Comparison of ENCODE assay signal across 1 cellular context in the genomic region with DNA sequence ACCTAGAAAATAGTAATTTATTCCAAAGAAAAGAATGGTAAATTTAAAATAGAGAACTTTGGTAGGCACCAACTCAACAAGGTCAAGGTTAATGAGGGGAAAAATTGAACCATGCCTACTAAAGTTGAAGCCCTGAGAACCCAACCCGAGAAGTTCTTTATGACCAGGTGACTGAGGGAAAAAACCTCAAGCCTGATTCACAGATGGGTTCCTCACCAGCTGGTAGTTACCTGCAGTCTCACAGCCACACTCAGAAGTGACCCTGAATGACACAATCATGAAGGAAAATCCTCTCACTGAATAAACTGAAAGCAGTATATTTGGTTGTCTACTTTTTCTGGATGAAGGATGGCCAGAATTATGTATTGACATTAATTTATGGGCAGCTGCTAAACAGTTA.
TF ChIP-seq lines count a peak whose summit lies in the region.

No MANE protein-coding gene starts in this region.

TF ChIP-seq in GM23338, 12 proteins besides CTCF, POLR2A, EP300 and RAD21 (continued from another document):
- TF ChIP-seq, protein P1, sequence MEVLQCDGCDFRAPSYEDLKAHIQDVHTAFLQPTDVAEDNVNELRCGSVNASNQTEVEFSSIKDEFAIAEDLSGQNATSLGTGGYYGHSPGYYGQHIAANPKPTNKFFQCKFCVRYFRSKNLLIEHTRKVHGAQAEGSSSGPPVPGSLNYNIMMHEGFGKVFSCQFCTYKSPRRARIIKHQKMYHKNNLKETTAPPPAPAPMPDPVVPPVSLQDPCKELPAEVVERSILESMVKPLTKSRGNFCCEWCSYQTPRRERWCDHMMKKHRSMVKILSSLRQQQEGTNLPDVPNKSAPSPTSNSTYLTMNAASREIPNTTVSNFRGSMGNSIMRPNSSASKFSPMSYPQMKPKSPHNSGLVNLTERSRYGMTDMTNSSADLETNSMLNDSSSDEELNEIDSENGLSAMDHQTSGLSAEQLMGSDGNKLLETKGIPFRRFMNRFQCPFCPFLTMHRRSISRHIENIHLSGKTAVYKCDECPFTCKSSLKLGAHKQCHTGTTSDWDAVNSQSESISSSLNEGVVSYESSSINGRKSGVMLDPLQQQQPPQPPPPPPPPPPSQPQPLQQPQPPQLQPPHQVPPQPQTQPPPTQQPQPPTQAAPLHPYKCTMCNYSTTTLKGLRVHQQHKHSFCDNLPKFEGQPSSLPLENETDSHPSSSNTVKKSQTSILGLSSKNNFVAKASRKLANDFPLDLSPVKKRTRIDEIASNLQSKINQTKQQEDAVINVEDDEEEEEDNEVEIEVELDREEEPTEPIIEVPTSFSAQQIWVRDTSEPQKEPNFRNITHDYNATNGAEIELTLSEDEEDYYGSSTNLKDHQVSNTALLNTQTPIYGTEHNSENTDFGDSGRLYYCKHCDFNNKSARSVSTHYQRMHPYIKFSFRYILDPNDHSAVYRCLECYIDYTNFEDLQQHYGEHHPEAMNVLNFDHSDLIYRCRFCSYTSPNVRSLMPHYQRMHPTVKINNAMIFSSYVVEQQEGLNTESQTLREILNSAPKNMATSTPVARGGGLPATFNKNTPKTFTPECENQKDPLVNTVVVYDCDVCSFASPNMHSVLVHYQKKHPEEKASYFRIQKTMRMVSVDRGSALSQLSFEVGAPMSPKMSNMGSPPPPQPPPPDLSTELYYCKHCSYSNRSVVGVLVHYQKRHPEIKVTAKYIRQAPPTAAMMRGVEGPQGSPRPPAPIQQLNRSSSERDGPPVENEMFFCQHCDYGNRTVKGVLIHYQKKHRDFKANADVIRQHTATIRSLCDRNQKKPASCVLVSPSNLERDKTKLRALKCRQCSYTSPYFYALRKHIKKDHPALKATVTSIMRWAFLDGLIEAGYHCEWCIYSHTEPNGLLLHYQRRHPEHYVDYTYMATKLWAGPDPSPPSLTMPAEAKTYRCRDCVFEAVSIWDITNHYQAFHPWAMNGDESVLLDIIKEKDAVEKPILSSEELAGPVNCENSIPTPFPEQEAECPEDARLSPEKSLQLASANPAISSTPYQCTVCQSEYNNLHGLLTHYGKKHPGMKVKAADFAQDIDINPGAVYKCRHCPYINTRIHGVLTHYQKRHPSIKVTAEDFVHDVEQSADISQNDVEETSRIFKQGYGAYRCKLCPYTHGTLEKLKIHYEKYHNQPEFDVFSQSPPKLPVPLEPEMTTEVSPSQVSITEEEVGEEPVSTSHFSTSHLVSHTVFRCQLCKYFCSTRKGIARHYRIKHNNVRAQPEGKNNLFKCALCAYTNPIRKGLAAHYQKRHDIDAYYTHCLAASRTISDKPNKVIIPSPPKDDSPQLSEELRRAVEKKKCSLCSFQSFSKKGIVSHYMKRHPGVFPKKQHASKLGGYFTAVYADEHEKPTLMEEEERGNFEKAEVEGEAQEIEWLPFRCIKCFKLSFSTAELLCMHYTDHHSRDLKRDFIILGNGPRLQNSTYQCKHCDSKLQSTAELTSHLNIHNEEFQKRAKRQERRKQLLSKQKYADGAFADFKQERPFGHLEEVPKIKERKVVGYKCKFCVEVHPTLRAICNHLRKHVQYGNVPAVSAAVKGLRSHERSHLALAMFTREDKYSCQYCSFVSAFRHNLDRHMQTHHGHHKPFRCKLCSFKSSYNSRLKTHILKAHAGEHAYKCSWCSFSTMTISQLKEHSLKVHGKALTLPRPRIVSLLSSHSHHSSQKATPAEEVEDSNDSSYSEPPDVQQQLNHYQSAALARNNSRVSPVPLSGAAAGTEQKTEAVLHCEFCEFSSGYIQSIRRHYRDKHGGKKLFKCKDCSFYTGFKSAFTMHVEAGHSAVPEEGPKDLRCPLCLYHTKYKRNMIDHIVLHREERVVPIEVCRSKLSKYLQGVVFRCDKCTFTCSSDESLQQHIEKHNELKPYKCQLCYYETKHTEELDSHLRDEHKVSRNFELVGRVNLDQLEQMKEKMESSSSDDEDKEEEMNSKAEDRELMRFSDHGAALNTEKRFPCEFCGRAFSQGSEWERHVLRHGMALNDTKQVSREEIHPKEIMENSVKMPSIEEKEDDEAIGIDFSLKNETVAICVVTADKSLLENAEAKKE (CRISPR knock-in tag; IDR thresholded peaks at IDR 0.05), result no peak
TF ChIP-seq in GM23338: peak in this region for 0.
